Comparison of ENCODE assay signal across 8 cellular contexts in the genomic region with DNA sequence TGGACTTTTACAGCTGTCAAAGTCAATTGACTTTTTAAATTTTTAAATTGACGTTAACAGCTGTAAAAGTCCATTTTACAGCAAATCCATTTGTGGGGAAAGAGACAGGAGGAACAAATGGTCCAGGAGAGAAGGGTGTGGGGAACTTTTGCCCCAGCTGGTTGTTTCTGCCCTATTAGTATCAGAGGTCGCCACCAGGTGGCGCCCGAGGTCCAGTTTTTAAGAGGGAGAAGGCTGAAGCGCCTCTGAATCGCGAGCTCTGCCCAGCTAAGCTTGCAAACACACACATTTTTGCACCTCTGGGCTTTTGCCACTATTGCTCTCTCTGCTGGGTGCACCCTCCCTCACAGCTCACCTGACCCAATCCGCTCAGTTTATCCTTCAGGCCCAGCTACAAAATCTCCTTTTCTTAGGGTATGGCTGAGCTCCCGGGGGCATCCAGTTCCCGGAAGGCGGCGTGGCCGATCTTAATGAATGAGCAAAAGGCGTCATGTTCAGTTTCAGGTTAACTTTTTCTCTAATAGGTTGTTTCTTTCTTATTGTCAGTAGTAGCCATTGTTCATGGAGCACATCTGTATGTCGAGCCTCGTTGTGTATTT. TPM values are rescaled to one million over a fixed set of nuclear protein-coding genes. Genes with fewer than 3 reads are reported as not detected.
A peak's percentile ranks its signal among the peaks of the same experiment; 100 is the strongest.
DNase-seq lines count a peak whose midpoint lies in the region; ATAC-seq, FAIRE-seq and TF ChIP-seq lines count a peak whose summit lies in the region.

No MANE protein-coding gene starts in this region.

- peak; percentile 82 for DNase-seq in NCI-H345 (lab: John Stamatoyannopoulos, UW)
- DNase-seq in activated CD4-positive, alpha-beta T cell treated with anti-CD3 and anti-CD28 coated beads for 24 hours (ENCODE audit: low read depth in 2 of 2), result peak; percentile 67 to 75
- peak; percentile 51 to 73 for DNase-seq in central memory CD8-positive, alpha-beta T cell (ENCODE audit: low spot score in 2 of 2)
- DNase-seq in left colon, result peak; percentile 67 to 94
- DNase-seq in stimulated activated CD4-positive, alpha-beta T cell treated with anti-CD3 and anti-CD28 coated beads, Interleukin-2, amount 100 ng/mL, for 48 hours, result peak; percentile 78

- no peak overlapping the region for H3K4me3 Mint-ChIP-seq in central memory CD8-positive, alpha-beta T cell

- H3K27me3 Mint-ChIP-seq in central memory CD8-positive, alpha-beta T cell, result no peaks in the 10 kb centered on the region

- peak; percentile 71 for FAIRE-seq in G401.6 (lab: Jason Lieb, UNC)

- ATAC-seq in HG02938 (IDR thresholded peaks at IDR 0.05; ENCODE audit: unreplicated experiment) (peak; percentile 82), left colon (peak; percentile 88), GM18505 (IDR thresholded peaks at IDR 0.05; ENCODE audit: unreplicated experiment) (no peak)
- ATAC-seq in central memory CD8-positive, alpha-beta T cell (replicated peaks; ENCODE audit: extremely low read depth, poor library complexity, severe bottlenecking), result peak; percentile 56

- TF ChIP-seq POLR2A in GM18505 (IDR thresholded peaks at IDR 0.05; ENCODE audit: borderline replicate concordance, extremely low read depth, insufficient read depth, insufficient read length), result no peak

- H3K27ac Mint-ChIP-seq in central memory CD8-positive, alpha-beta T cell (ENCODE audit: low read depth), result no peak overlapping the region

- no peaks in the 10 kb centered on the region for H3K36me3 Mint-ChIP-seq in central memory CD8-positive, alpha-beta T cell (ENCODE audit: insufficient read depth)

- intact Hi-C loops in left colon (cut with DNase I, micrococcal nuclease), result no loop called here

- H3K9me3 Mint-ChIP-seq in central memory CD8-positive, alpha-beta T cell, result no peaks in the 10 kb centered on the region

- peaks cover 10% of the 10 kb centered on the region for H3K4me1 Mint-ChIP-seq in central memory CD8-positive, alpha-beta T cell

RNA-seq across cellular contexts. Expression of gene TTLL11, which starts 6.3 kb away (rescaled TPM):
- 1 to 10 TPM; 5.9 to 6.6 TPM for total RNA-seq in left colon
